In genomic region chr21:42341776-42342542, GRCh38 we compare ENCODE assay signal across 17 cellular contexts. TPM values are rescaled to one million over a fixed set of nuclear protein-coding genes. Genes with fewer than 3 reads are reported as not detected.
"Had no signal": no experiment of that assay in that cellular context is flagged by ENCODE, and none has a peak within 500 bp of the region (broad histone marks: within the 10 kb centered on the region; RNA-seq: fewer than 3 reads in every experiment).

No MANE protein-coding gene starts in this region.

- H3K36me3 ChIP-seq: adrenal gland, gastrocnemius medialis, left lung, neutrophil, right atrium auricular region had no signal

- H3K27ac ChIP-seq: adrenal gland, dorsolateral prefrontal cortex, gastrocnemius medialis, left lung, neutrophil, right atrium auricular region, testis had no signal

- H3K27ac Mint-ChIP-seq: activated B cell treated with CpG ODN at 0.5 μM for 24 hours; activated naive CD4-positive, alpha-beta T cell treated with anti-CD3 and anti-CD28 coated beads, Interleukin-2, amount 50 U/mL, for 24 hours; activated T-helper 17 cell treated with anti-CD3 and anti-CD28 coated beads, Interleukin-2, amount 50 U/mL, for 72 hours; naive thymus-derived CD8-positive, alpha-beta T cell; stimulated activated naive CD8-positive, alpha-beta T cell treated with anti-CD3 and anti-CD28 coated beads, Interleukin-15, amount 100 ng/mL, for 72 hours; T-helper 1 cell treated with Interleukin-12 subunit alpha and Interleukin-12 subunit beta and Interleukin-4 antibody, amounts not matched to agents 30 μg/mL and 1 μg/mL, for 36 hours had no signal

- H3K4me1 ChIP-seq: adrenal gland, gastrocnemius medialis, right atrium auricular region, testis had no signal

- H3K9me3 ChIP-seq: adrenal gland, gastrocnemius medialis, left lung, neutrophil, right atrium auricular region, testis had no signal

- ATAC-seq: activated T-helper 17 cell treated with anti-CD3 and anti-CD28 coated beads, Interleukin-2, amount 50 U/mL, for 72 hours; gastrocnemius medialis; left lung; naive thymus-derived CD8-positive, alpha-beta T cell; stimulated activated naive CD8-positive, alpha-beta T cell treated with anti-CD3 and anti-CD28 coated beads, Interleukin-15, amount 100 ng/mL, for 72 hours had no signal

- H3K36me3 Mint-ChIP-seq: activated naive CD4-positive, alpha-beta T cell treated with anti-CD3 and anti-CD28 coated beads, Interleukin-2, amount 50 U/mL, for 24 hours; naive thymus-derived CD8-positive, alpha-beta T cell had no signal

- H3K27me3 ChIP-seq: dorsolateral prefrontal cortex, left lung, neutrophil, right atrium auricular region, testis had no signal

- DNase-seq: activated B cell treated with CpG ODN at 0.5 μM for 24 hours; activated CD4-positive, alpha-beta T cell treated with anti-CD3 and anti-CD28 coated beads for 48 hours; erythroblast; gastrocnemius medialis; left lung; naive thymus-derived CD8-positive, alpha-beta T cell; stimulated activated naive CD8-positive, alpha-beta T cell treated with anti-CD3 and anti-CD28 coated beads, Interleukin-15, amount 100 ng/mL, for 72 hours; testis had no signal

- H3K4me3 Mint-ChIP-seq: activated B cell treated with CpG ODN at 0.5 μM for 24 hours; activated naive CD4-positive, alpha-beta T cell treated with anti-CD3 and anti-CD28 coated beads, Interleukin-2, amount 50 U/mL, for 24 hours; activated T-helper 17 cell treated with anti-CD3 and anti-CD28 coated beads, Interleukin-2, amount 50 U/mL, for 72 hours; naive thymus-derived CD8-positive, alpha-beta T cell; stimulated activated naive CD8-positive, alpha-beta T cell treated with anti-CD3 and anti-CD28 coated beads, Interleukin-15, amount 100 ng/mL, for 72 hours; T-helper 1 cell treated with Interleukin-12 subunit alpha and Interleukin-12 subunit beta and Interleukin-4 antibody, amounts not matched to agents 30 μg/mL and 1 μg/mL, for 36 hours had no signal

- H3K4me3 ChIP-seq: adrenal gland, dorsolateral prefrontal cortex, gastrocnemius medialis, left lung, right atrium auricular region, testis had no signal

- H3K27me3 Mint-ChIP-seq: activated naive CD4-positive, alpha-beta T cell treated with anti-CD3 and anti-CD28 coated beads, Interleukin-2, amount 50 U/mL, for 24 hours; activated T-helper 17 cell treated with anti-CD3 and anti-CD28 coated beads, Interleukin-2, amount 50 U/mL, for 72 hours; stimulated activated naive CD8-positive, alpha-beta T cell treated with anti-CD3 and anti-CD28 coated beads, Interleukin-15, amount 100 ng/mL, for 72 hours had no signal

- H3K9me3 Mint-ChIP-seq: activated naive CD4-positive, alpha-beta T cell treated with anti-CD3 and anti-CD28 coated beads, Interleukin-2, amount 50 U/mL, for 24 hours; activated T-helper 17 cell treated with anti-CD3 and anti-CD28 coated beads, Interleukin-2, amount 50 U/mL, for 72 hours; naive thymus-derived CD8-positive, alpha-beta T cell; stimulated activated naive CD8-positive, alpha-beta T cell treated with anti-CD3 and anti-CD28 coated beads, Interleukin-15, amount 100 ng/mL, for 72 hours; T-helper 1 cell treated with Interleukin-12 subunit alpha and Interleukin-12 subunit beta and Interleukin-4 antibody, amounts not matched to agents 30 μg/mL and 1 μg/mL, for 36 hours had no signal

RNA-seq across cellular contexts. Expression of gene TFF2, which starts 8.8 kb away (rescaled TPM):
- total RNA-seq: activated B cell treated with CpG ODN at 0.5 μM for 24 hours; activated T-helper 17 cell treated with anti-CD3 and anti-CD28 coated beads, Interleukin-2, amount 50 U/mL, for 72 hours; adrenal gland; dorsolateral prefrontal cortex; gastrocnemius medialis; left lung; naive thymus-derived CD8-positive, alpha-beta T cell; right atrium auricular region; skeletal muscle tissue; testis; ureter had no signal
- polyA plus RNA-seq: naive thymus-derived CD8-positive, alpha-beta T cell had no signal

RNA-seq across cellular contexts. Expression of gene TFF1, which starts 24.4 kb away (rescaled TPM):
- total RNA-seq: activated B cell treated with CpG ODN at 0.5 μM for 24 hours; activated T-helper 17 cell treated with anti-CD3 and anti-CD28 coated beads, Interleukin-2, amount 50 U/mL, for 72 hours; dorsolateral prefrontal cortex; gastrocnemius medialis; left lung; naive thymus-derived CD8-positive, alpha-beta T cell; right atrium auricular region; skeletal muscle tissue; testis had no signal
- polyA plus RNA-seq: naive thymus-derived CD8-positive, alpha-beta T cell had no signal

RNA-seq across cellular contexts. Expression of gene TFF3, which starts 26.8 kb away (rescaled TPM):
- total RNA-seq: activated B cell treated with CpG ODN at 0.5 μM for 24 hours; activated T-helper 17 cell treated with anti-CD3 and anti-CD28 coated beads, Interleukin-2, amount 50 U/mL, for 72 hours; naive thymus-derived CD8-positive, alpha-beta T cell had no signal
- polyA plus RNA-seq: naive thymus-derived CD8-positive, alpha-beta T cell had no signal

RNA-seq across cellular contexts. Expression of gene TMPRSS3, which starts 53.9 kb away (rescaled TPM):
- total RNA-seq: activated B cell treated with CpG ODN at 0.5 μM for 24 hours, gastrocnemius medialis, skeletal muscle tissue had no signal
